Comparison of ENCODE assay signal across 8 cellular contexts in the genomic region with DNA sequence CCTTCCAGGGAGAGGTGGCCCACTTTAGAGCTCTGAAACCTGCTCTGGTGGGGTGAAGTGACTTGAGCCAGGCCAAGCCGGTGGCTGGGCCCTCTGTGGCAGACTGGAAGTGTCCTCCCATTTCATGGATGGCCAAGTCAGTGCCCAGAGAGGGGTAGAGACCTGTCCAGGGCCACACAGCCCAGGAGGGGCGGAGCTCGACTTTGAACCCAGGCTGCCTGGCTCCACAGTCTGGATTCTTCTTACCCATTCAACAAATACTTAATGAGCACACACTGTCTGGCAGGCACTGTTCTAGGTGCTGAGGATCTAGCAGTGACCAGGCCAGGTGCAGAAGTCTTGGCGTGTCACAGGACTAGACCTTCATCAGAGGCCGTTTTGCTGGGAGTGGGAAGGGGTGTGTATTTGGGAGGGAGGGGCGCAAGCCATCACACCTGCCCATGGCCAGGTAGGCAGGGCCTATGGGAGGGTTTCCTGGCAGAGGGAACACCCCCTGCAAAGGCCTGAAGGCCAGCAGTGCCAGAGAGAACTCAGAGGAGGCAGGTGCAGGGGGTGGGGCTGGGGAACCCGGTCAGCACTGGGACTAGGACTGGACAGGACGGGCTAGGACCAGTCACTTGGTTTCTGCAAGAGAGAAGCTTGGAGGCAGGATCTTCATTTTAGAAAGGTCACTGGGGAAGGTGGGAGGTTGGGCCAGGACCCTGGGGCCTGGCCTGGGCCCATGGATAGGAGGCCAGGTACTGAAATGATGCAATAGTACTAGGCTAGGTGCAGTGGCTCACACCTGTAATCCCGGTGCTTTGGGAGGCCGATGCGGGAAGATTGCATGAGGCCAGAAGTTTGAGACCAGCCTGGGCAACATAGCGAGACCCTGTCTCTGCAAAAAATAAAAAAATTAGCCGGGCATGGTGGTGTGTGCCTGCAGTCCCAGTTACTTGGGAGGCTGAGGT. TPM values are rescaled to one million over a fixed set of nuclear protein-coding genes. Genes with fewer than 3 reads are reported as not detected.
A peak's percentile ranks its signal among the peaks of the same experiment; 100 is the strongest.
DNase-seq lines count a peak whose midpoint lies in the region; ATAC-seq and TF ChIP-seq lines count a peak whose summit lies in the region.

No MANE protein-coding gene starts in this region.

- H3K4me2 ChIP-seq in mammary epithelial cell (ENCODE audit: insufficient read depth, low read depth, low read length): peak overlapping the region; percentile 39

- H3K9me3 ChIP-seq in heart right ventricle (no peaks in the 10 kb centered on the region), mammary epithelial cell (replicated peaks; ENCODE audit: insufficient read depth, low read length) (no peaks in the 10 kb centered on the region), mucosa of rectum (ENCODE audit: control insufficient read depth in 2 of 2, low read length in 2 of 2) (no peaks in the 10 kb centered on the region)

- no peak overlapping the region for H2AFZ ChIP-seq in mammary epithelial cell (ENCODE audit: low read depth, low read length)

- in situ Hi-C loops in mammary epithelial cell (cut with MboI; ENCODE audit: low sequenced_read_pairs in 2 of 2): no loop called here

- H3K27me3 ChIP-seq in heart right ventricle: no peaks in the 10 kb centered on the region
- H3K27me3 ChIP-seq in mammary epithelial cell (ENCODE audit: insufficient read depth, low read length): no peaks in the 10 kb centered on the region
- no peaks in the 10 kb centered on the region for H3K27me3 ChIP-seq in mucosa of rectum (ENCODE audit: control insufficient read depth in 2 of 2, insufficient read depth in 2 of 2, low read length in 2 of 2)

- TF ChIP-seq CTCF in heart right ventricle (IDR thresholded peaks at IDR 0.05) (no peak), mammary epithelial cell (conservative IDR thresholded peaks at IDR 0.05 in 1 of 2, IDR thresholded peaks at IDR 0.05 in 1 of 2; ENCODE audit: extremely low read depth in 1 of 2, insufficient read depth in 1 of 2, low read depth in 1 of 2, low read length in 2 of 2) (no peak), omental fat pad (IDR thresholded peaks at IDR 0.05) (no peak)

- peaks cover 95% of the 10 kb centered on the region for H3K79me2 ChIP-seq in mammary epithelial cell (ENCODE audit: insufficient read depth, low read length)

- no peak overlapping the region for H3K4me3 ChIP-seq in heart right ventricle
- no peak overlapping the region for H3K4me3 ChIP-seq in mammary epithelial cell (replicated peaks in 1 of 3; ENCODE audit: insufficient read depth in 1 of 3, low read depth in 2 of 3, low read length in 3 of 3)
- peak overlapping the region; percentile 13 to 35 for H3K4me3 ChIP-seq in mucosa of rectum (ENCODE audit: low read length in 2 of 2)
- H3K4me3 ChIP-seq in urinary bladder (ENCODE audit: low read depth, low read length): no peak overlapping the region

- ATAC-seq in heart right ventricle: peak in 1 of 8 donors; percentile 5
- no peak for ATAC-seq in Right ventricle myocardium inferior
- ATAC-seq in omental fat pad (ENCODE audit: low FRiP score): no peak

- CTCF ChIA-PET in mammary epithelial cell (lab: Charles Lee; ENCODE audit: low non-redundant PET): no interaction called here

- no TSS peak for BruUV-seq in mammary epithelial cell (replicated peaks; lab: Mats Ljungman, UMichigan)

- H3K36me3 ChIP-seq in heart right ventricle (no peaks in the 10 kb centered on the region), mammary epithelial cell (ENCODE audit: insufficient read depth, low read length) (no peaks in the 10 kb centered on the region), mucosa of rectum (ENCODE audit: control insufficient read depth in 2 of 2, insufficient read depth in 2 of 2, low read length in 2 of 2) (peaks cover 0 to 1% of the 10 kb centered on the region in 2 donors), urinary bladder (ENCODE audit: insufficient read depth) (no peaks in the 10 kb centered on the region)

- H3K4me1 ChIP-seq in heart right ventricle: peaks cover 31 to 85% (median 71%) of the 10 kb centered on the region in 9 donors
- peaks cover 27% of the 10 kb centered on the region for H3K4me1 ChIP-seq in mammary epithelial cell (ENCODE audit: insufficient read depth, low read length)
- peaks cover 69 to 74% of the 10 kb centered on the region in 2 donors for H3K4me1 ChIP-seq in mucosa of rectum (ENCODE audit: control insufficient read depth in 2 of 2, insufficient read depth in 2 of 2, low read length in 2 of 2)
- H3K4me1 ChIP-seq in urinary bladder (ENCODE audit: insufficient read depth): peaks cover 2% of the 10 kb centered on the region

- peaks cover 4% of the 10 kb centered on the region for H4K20me1 ChIP-seq in mammary epithelial cell (ENCODE audit: insufficient read depth, low read length)

- no peak for DNase-seq in heart right ventricle
- DNase-seq in Right ventricle myocardium inferior (ENCODE audit: missing footprints): no peak
- no peak for DNase-seq in mammary epithelial cell
- no peak for DNase-seq in SIG-M5 treated with dmso at 0.1 percent for 504 hours (lab: John Stamatoyannopoulos, UW; ENCODE audit: unreplicated experiment)
- DNase-seq in NCI-H345 treated with DMSO at 0.1 percent for 48 hours (lab: John Stamatoyannopoulos, UW; ENCODE audit: unreplicated experiment): no peak
- DNase-seq in omental fat pad (ENCODE audit: low spot score): no peak

- intact Hi-C loops in heart right ventricle (cut with DNase I) (loop anchor here in 2 of 10 donors (5.0 kb wide), 1 partner anchor 32 kb away; the partner anchor contains the start of gene DNM2 (in 2 of the 2)), Right ventricle myocardium inferior (cut with DNase I) (loop anchor here (2.0 kb wide), 1 partner anchor 13 kb away; no protein-coding TSS in a partner anchor), mammary epithelial cell (cut with micrococcal nuclease) (no loop called here)

- 91 to 93% methylated on average over 13 of the region's 13 CpGs for WGBS in heart right ventricle, 2 donors
- WGBS in mammary epithelial cell (ENCODE audit: low coverage, missing lambda C conversion rate): 82% methylated on average over 10 of the region's 13 CpGs
- WGBS in urinary bladder: 87% methylated on average over 13 of the region's 13 CpGs

- dilution Hi-C loops in mammary epithelial cell (cut with HindIII; ENCODE audit: low sequenced_read_pairs): no loop called here

- H3K27ac ChIP-seq in heart right ventricle (peak overlapping the region in 9 of 10 donors; percentile 54 to 95 (median 79)), mammary epithelial cell (ENCODE audit: insufficient read depth, low read depth, low read length) (no peak overlapping the region), mucosa of rectum (ENCODE audit: low read depth in 2 of 2, low read length in 2 of 2) (peak overlapping the region; percentile 97 to 99), urinary bladder (ENCODE audit: low read depth) (peak overlapping the region; percentile 40)

- no peak overlapping the region for H3K9ac ChIP-seq in mammary epithelial cell (ENCODE audit: insufficient read depth, low read length)
- peak overlapping the region; percentile 75 to 82 for H3K9ac ChIP-seq in mucosa of rectum (ENCODE audit: low read depth in 1 of 2, low read length in 2 of 2)

RNA-seq across cellular contexts. Expression of gene DNM2, which starts 31.8 kb away (rescaled TPM):
- total RNA-seq in heart right ventricle (100 to 1,000 TPM; 118 to 206 (median 135) TPM), Right ventricle myocardium inferior (177 TPM), mammary epithelial cell (100 to 1,000 TPM in 1 of 2 donors, 10 to 100 TPM in 1; 95.9 to 125 TPM), urinary bladder (76.2 TPM), omental fat pad (100 to 1,000 TPM in 2 of 4 donors, 10 to 100 TPM in 2; 76.5 to 135 (median 99.9) TPM)
- polyA plus RNA-seq in heart right ventricle (100 to 1,000 TPM in 1 of 2 donors, 10 to 100 TPM in 1; 78.9 to 110 TPM), mammary epithelial cell (60.2 TPM), urinary bladder (87.0 TPM)
- polyA minus RNA-seq in mammary epithelial cell: 219 TPM

RNA-seq across cellular contexts. Expression of gene QTRT1, which starts 48.5 kb away (rescaled TPM):
- total RNA-seq in heart right ventricle (10 to 100 TPM; 24.3 to 33.1 (median 26.5) TPM), Right ventricle myocardium inferior (28.0 TPM), mammary epithelial cell (10 to 100 TPM; 22.2 to 42.7 TPM), urinary bladder (16.3 TPM), omental fat pad (10 to 100 TPM; 25.0 to 40.2 (median 28.9) TPM)
- polyA plus RNA-seq in heart right ventricle (10 to 100 TPM; 43.6 to 92.3 TPM), mammary epithelial cell (35.4 TPM), urinary bladder (55.3 TPM)
- 5.5 TPM for polyA minus RNA-seq in mammary epithelial cell

Comparison
In these comparisons a context has a peak if more than half of its experiments do, and no peak if none do; other contexts are left out.
1. H3K4me3 ChIP-seq: peak in mucosa of rectum (2 of 2); none in heart right ventricle (0 of 10), mammary epithelial cell (0 of 3) and urinary bladder (single experiment).